In the genomic region with DNA sequence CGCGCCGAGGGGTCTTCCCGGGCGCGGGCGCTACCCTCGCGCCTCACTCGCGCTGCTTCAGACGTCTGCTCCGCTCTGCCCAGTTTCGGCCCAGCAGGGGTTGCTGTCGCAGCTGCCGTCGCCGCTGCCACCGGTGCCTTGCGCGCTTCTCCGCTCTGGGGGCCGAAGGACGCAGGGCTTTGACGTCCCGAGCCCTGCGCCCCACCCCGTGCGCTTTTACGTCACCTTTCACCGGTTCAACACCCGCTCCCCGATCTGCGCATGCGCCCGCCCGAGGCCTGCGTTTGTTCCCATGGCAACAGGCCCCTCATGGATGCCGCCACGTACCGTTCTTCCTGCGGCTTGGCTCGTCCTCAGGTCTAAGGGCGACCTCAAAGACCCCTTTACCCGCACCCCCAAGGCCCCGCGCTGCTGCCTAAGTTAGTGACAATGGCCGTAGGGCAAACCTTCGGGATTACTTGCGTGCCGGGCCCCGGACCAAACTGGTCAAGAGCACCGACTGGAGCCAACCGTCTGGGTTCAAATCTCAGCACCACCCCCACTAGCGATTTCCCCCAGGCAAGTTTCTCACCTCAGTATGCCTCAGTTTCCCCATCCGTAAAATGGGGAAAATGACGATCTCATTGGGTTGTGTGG, we compare ENCODE assay signal across 1 cellular context.
TF ChIP-seq lines count a peak whose summit lies in the region.

No MANE protein-coding gene starts in this region.

TF ChIP-seq in SK-N-SH treated with all-trans-retinoic acid at 6 μM for 48 hours, 23 proteins besides CTCF, POLR2A, EP300 and RAD21 (continued from another document):
- TF ChIP-seq, protein P1, sequence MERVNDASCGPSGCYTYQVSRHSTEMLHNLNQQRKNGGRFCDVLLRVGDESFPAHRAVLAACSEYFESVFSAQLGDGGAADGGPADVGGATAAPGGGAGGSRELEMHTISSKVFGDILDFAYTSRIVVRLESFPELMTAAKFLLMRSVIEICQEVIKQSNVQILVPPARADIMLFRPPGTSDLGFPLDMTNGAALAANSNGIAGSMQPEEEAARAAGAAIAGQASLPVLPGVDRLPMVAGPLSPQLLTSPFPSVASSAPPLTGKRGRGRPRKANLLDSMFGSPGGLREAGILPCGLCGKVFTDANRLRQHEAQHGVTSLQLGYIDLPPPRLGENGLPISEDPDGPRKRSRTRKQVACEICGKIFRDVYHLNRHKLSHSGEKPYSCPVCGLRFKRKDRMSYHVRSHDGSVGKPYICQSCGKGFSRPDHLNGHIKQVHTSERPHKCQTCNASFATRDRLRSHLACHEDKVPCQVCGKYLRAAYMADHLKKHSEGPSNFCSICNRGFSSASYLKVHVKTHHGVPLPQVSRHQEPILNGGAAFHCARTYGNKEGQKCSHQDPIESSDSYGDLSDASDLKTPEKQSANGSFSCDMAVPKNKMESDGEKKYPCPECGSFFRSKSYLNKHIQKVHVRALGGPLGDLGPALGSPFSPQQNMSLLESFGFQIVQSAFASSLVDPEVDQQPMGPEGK (CRISPR knock-in tag; IDR thresholded peaks at IDR 0.05; ENCODE audit: borderline replicate concordance), result no peak
- TF ChIP-seq ZNF70 (CRISPR knock-in tag; IDR thresholded peaks at IDR 0.05), result no peak
- no peak for TF ChIP-seq TOX (CRISPR knock-in tag; IDR thresholded peaks at IDR 0.05; ENCODE audit: borderline replicate concordance)
- TF ChIP-seq, protein P2, sequence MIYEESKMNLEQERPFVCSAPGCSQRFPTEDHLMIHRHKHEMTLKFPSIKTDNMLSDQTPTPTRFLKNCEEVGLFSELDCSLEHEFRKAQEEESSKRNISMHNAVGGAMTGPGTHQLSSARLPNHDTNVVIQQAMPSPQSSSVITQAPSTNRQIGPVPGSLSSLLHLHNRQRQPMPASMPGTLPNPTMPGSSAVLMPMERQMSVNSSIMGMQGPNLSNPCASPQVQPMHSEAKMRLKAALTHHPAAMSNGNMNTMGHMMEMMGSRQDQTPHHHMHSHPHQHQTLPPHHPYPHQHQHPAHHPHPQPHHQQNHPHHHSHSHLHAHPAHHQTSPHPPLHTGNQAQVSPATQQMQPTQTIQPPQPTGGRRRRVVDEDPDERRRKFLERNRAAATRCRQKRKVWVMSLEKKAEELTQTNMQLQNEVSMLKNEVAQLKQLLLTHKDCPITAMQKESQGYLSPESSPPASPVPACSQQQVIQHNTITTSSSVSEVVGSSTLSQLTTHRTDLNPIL (CRISPR knock-in tag; IDR thresholded peaks at IDR 0.05; ENCODE audit: low read depth), result no peak
- TF ChIP-seq ZFP3 (CRISPR knock-in tag; IDR thresholded peaks at IDR 0.05), result no peak
- TF ChIP-seq SNAI2 (CRISPR knock-in tag; IDR thresholded peaks at IDR 0.05), result no peak
